Comparison of ENCODE assay signal across 8 cellular contexts in genomic region chr1:149636286-149637122, GRCh38. TPM values are rescaled to one million over a fixed set of nuclear protein-coding genes. Genes with fewer than 3 reads are reported as not detected.
DNase-seq lines count a peak whose midpoint lies in the region; ATAC-seq and TF ChIP-seq lines count a peak whose summit lies in the region.
"Not testable (repeated sequence)": the region's sequence is repeated elsewhere in the genome, so short reads cannot be mapped to it uniquely, and the experiment has no call there.

No MANE protein-coding gene starts in this region.

- H3K4me3 Mint-ChIP-seq in T-cell, result peak overlapping the region; percentile 76 to 97 (median 97)

- H3K27me3 ChIP-seq in adipocyte (replicated peaks; ENCODE audit: control insufficient read depth, insufficient read depth, low read length); ovary; testis: not testable (repeated sequence)

- H3K36me3 Mint-ChIP-seq in T-cell, result not testable (repeated sequence)

- H3K4me1 ChIP-seq in adipocyte (ENCODE audit: control insufficient read depth, insufficient read depth, low read length); ovary (ENCODE audit: insufficient read depth); testis: not testable (repeated sequence)

- POLR2A ChIA-PET in T-cell (lab: Charles Lee), result not testable (repeated sequence)

- WGBS in ovary, 3 donors, result 1 to 2% (median 1%) methylated on average over 35 to 41 of the region's 41 CpGs
- WGBS in testis, 2 donors, result 0 to 1% methylated on average over 34 to 40 of the region's 41 CpGs

- not testable (repeated sequence) for TF ChIP-seq CTCF in ovary (IDR thresholded peaks at IDR 0.05); testis (IDR thresholded peaks at IDR 0.05)

- H3K4me3 ChIP-seq in adipocyte (ENCODE audit: low read length) (peak overlapping the region; percentile 84), ovary (peak overlapping the region; percentile 41), testis (peak overlapping the region; percentile 52 to 61)

- TF ChIP-seq POLR2A in GM15510 (IDR thresholded peaks at IDR 0.05; ENCODE audit: borderline replicate concordance, extremely low read depth, insufficient read length) (peak; percentile 97), ovary (IDR thresholded peaks at IDR 0.05) (peak; percentile 30)
- not testable (repeated sequence) for TF ChIP-seq POLR2A in testis (IDR thresholded peaks at IDR 0.05)

- not testable (repeated sequence) for H3K9me3 ChIP-seq in adipocyte (ENCODE audit: control insufficient read depth, low read length); ovary; testis

- H3K9me3 Mint-ChIP-seq in T-cell, result not testable (repeated sequence)

- CTCF ChIA-PET in T-cell (lab: Charles Lee), result not testable (repeated sequence)

- H3K9ac ChIP-seq in adipocyte (ENCODE audit: low read length), result peak overlapping the region; percentile 87

- not testable (repeated sequence) for H3K36me3 ChIP-seq in adipocyte (ENCODE audit: control insufficient read depth, insufficient read depth, low read length, severe bottlenecking); ovary; testis (ENCODE audit: low read depth, missing control alignments)

- not testable (repeated sequence) for H3K27me3 Mint-ChIP-seq in T-cell

- TF ChIP-seq EP300 in ovary (IDR thresholded peaks at IDR 0.05), result not testable (repeated sequence)

- intact Hi-C loops in cardiac septum (cut with DNase I); ovary (cut with DNase I); testis (cut with DNase I; ENCODE audit: low total_unique reads): not testable (repeated sequence)

- H3K4me1 Mint-ChIP-seq in T-cell, result peaks cover 27 to 47% (median 38%) of the 10 kb centered on the region in 3 donors

- H3K27ac ChIP-seq in ovary (peak overlapping the region; percentile 91 to 95), testis (peak overlapping the region; percentile 90 to 91)

- peak overlapping the region; percentile 100 for H3K27ac Mint-ChIP-seq in T-cell

- DNase-seq in NCI-H1436 (lab: John Stamatoyannopoulos, UW), result peak; percentile 31
- peak; percentile 80 to 95 (median 90) for DNase-seq in T-cell
- DNase-seq in adipocyte (ENCODE audit: low read depth), result peak; percentile 71
- peak; percentile 95 for DNase-seq in cardiac septum (ENCODE audit: low spot score)
- peak; percentile 84 to 90 (median 86) for DNase-seq in ovary
- DNase-seq in testis, result peak; percentile 92

- ATAC-seq in HG02852 (IDR thresholded peaks at IDR 0.05; ENCODE audit: unreplicated experiment) (peak; percentile 86), T-cell (replicated peaks in 1 of 4) (peak; percentile 83 to 87 (median 84))

RNA-seq across cellular contexts. Expression of gene PPIAL4C, which starts 52.9 kb away (rescaled TPM):
- total RNA-seq in T-cell, result 1 to 10 TPM in 3 of 5 donors, not detected in 2; 1.0 to 4.0 (median 1.4) TPM
- total RNA-seq in cardiac septum, result not detected
- under 1 TPM in 1 of 7 donors, not detected in 6; 0.72 TPM for total RNA-seq in ovary
- polyA plus RNA-seq in ovary, result not detected
- total RNA-seq in testis, result not detected
- polyA plus RNA-seq in testis (ENCODE audit: insufficient read depth, low read depth, low replicate concordance), result not detected

Comparison
In these comparisons a context has a peak if more than half of its experiments do, and no peak if none do; other contexts are left out.
1. Peak in every context shown above with its lines: DNase-seq, ATAC-seq, H3K4me3 ChIP-seq and H3K27ac ChIP-seq.
2. DNase-seq: peak in every context shown above with its lines; median percentile 95 in cardiac septum; 92 in testis; 90 in T-cell; 86 in ovary; 71 in adipocyte; 31 in NCI-H1436.